ENCODE assay signal across 1 cellular context in genomic region chr3:134332344-134332743, GRCh38.
TF ChIP-seq lines count a peak whose summit lies in the region.

No MANE protein-coding gene starts in this region.

TF ChIP-seq in HepG2, 621 proteins besides CTCF, POLR2A, EP300 and RAD21:
- TF ChIP-seq ZNF350 (CRISPR knock-in tag; IDR thresholded peaks at IDR 0.05; ENCODE audit: borderline replicate concordance, low read depth) (no peak), SMAD3 (CRISPR knock-in tag; IDR thresholded peaks at IDR 0.05) (no peak), PITX1 (CRISPR knock-in tag; IDR thresholded peaks at IDR 0.05) (no peak), EHMT2 (IDR thresholded peaks at IDR 0.05; ENCODE audit: borderline replicate concordance, low read depth, low read length) (no peak), ZNF292 (CRISPR knock-in tag; IDR thresholded peaks at IDR 0.05; ENCODE audit: borderline replicate concordance, low read depth) (no peak)
